ENCODE assay signal across 27 cellular contexts in the genomic region with DNA sequence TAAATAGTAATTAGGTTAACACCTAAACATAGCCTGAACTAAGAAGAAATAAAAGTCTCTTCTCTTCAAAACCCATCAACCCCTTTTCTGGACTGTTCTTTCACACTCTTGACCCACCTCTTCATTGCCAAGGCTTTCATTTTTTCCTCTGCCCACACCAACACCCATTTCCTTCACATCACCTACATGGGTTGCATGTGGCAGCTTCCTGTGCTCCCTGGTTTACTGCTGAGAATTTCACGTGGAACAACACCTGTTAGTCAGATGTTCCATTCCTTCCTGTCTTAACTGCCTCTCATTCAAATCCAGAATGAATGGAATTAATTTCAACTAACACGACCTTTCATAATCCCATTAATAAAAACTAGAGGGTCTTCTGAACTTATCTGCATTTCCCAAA.
"Had no signal": no experiment of that assay in that cellular context is flagged by ENCODE, and none has a peak within 500 bp of the region (broad histone marks: within the 10 kb centered on the region; RNA-seq: fewer than 3 reads in every experiment).

No MANE protein-coding gene starts in this region.

- H3K9me3 Mint-ChIP-seq: endodermal cell; natural killer cell treated with Interleukin-12 subunit alpha and Interleukin-12 subunit beta and Interleukin-15 and Interleukin-18, amount 100 ng/mL, for 72 hours; neural progenitor cell; stimulated activated memory B cell treated with anti-CD40 and anti-IgM and Interleukin-4, amounts not matched to agents 10 μg/mL and 1 μg/mL and 100 μg/mL, for 72 hours; stimulated activated naive CD8-positive, alpha-beta T cell treated with anti-CD3 and anti-CD28 coated beads, Interleukin-15, Interleukin-2, amounts not matched to agents 100 ng/mL and 50 ng/mL, for 24 hours had no signal

- H3K27ac ChIP-seq: foreskin keratinocyte, hepatocyte, neural progenitor cell, parathyroid adenoma, psoas muscle, right lobe of liver, tibial artery, upper lobe of right lung, vagina had no signal

- ATAC-seq: foreskin keratinocyte; left cardiac atrium; left ventricle myocardium superior; natural killer cell treated with Interleukin-12 subunit alpha and Interleukin-12 subunit beta and Interleukin-15 and Interleukin-18, amount 100 ng/mL, for 72 hours; psoas muscle; right lobe of liver; stimulated activated memory B cell treated with anti-CD40 and anti-IgM and Interleukin-4, amounts not matched to agents 10 μg/mL and 1 μg/mL and 100 μg/mL, for 72 hours; upper lobe of right lung had no signal

- H3K27ac Mint-ChIP-seq: endodermal cell; natural killer cell treated with Interleukin-12 subunit alpha and Interleukin-12 subunit beta and Interleukin-15 and Interleukin-18, amount 100 ng/mL, for 72 hours; neural progenitor cell; stimulated activated memory B cell treated with anti-CD40 and anti-IgM and Interleukin-4, amounts not matched to agents 10 μg/mL and 1 μg/mL and 100 μg/mL, for 72 hours; stimulated activated naive CD8-positive, alpha-beta T cell treated with anti-CD3 and anti-CD28 coated beads, Interleukin-15, Interleukin-2, amounts not matched to agents 100 ng/mL and 50 ng/mL, for 24 hours had no signal

- DNase-seq: effector CD4-positive, alpha-beta T cell; endodermal cell; erythroblast; foreskin keratinocyte; head of caudate nucleus; kidney; left cardiac atrium; left ventricle myocardium superior; mesenchymal stem cell; midbrain; nucleus accumbens; psoas muscle; retina; right lobe of liver; stimulated activated CD4-positive, alpha-beta T cell treated with anti-CD3 and anti-CD28 coated beads, Interleukin-4, amount 100 ng/mL, for 1 hour; stimulated activated CD8-positive, alpha-beta memory T cell treated with anti-CD3 and anti-CD28 coated beads, Interleukin-4, amount 100 ng/mL, for 48 hours; tibial artery; upper lobe of right lung had no signal

- H3K27me3 ChIP-seq: foreskin keratinocyte, hepatocyte, neural progenitor cell, right lobe of liver, tibial artery, upper lobe of right lung, vagina had no signal

- H3K9me3 ChIP-seq: psoas muscle, right lobe of liver, tibial artery, upper lobe of right lung, vagina had no signal

- H3K27me3 Mint-ChIP-seq: stimulated activated memory B cell treated with anti-CD40 and anti-IgM and Interleukin-4, amounts not matched to agents 10 μg/mL and 1 μg/mL and 100 μg/mL, for 72 hours had no signal

- H3K4me1 ChIP-seq: neural progenitor cell, parathyroid adenoma, psoas muscle, upper lobe of right lung, vagina had no signal

- H3K4me3 ChIP-seq: hepatocyte, lung, neural progenitor cell, psoas muscle, right lobe of liver, tibial artery, upper lobe of right lung, vagina had no signal

- FAIRE-seq: endothelial cell of umbilical vein, kidney had no signal

- H3K36me3 ChIP-seq: neural progenitor cell, right lobe of liver, tibial artery, upper lobe of right lung, vagina had no signal

- H3K4me1 Mint-ChIP-seq: neural progenitor cell had no signal

- H3K4me3 Mint-ChIP-seq: endodermal cell; natural killer cell treated with Interleukin-12 subunit alpha and Interleukin-12 subunit beta and Interleukin-15 and Interleukin-18, amount 100 ng/mL, for 72 hours; neural progenitor cell; stimulated activated memory B cell treated with anti-CD40 and anti-IgM and Interleukin-4, amounts not matched to agents 10 μg/mL and 1 μg/mL and 100 μg/mL, for 72 hours; stimulated activated naive CD8-positive, alpha-beta T cell treated with anti-CD3 and anti-CD28 coated beads, Interleukin-15, Interleukin-2, amounts not matched to agents 100 ng/mL and 50 ng/mL, for 24 hours had no signal

- H3K36me3 Mint-ChIP-seq: natural killer cell treated with Interleukin-12 subunit alpha and Interleukin-12 subunit beta and Interleukin-15 and Interleukin-18, amount 100 ng/mL, for 72 hours; neural progenitor cell; stimulated activated memory B cell treated with anti-CD40 and anti-IgM and Interleukin-4, amounts not matched to agents 10 μg/mL and 1 μg/mL and 100 μg/mL, for 72 hours had no signal
